ENCODE assay signal across 9 cellular contexts in genomic region chr19:20078696-20079095, GRCh38. TPM values are rescaled to one million over a fixed set of nuclear protein-coding genes. Genes with fewer than 3 reads are reported as not detected.
DNase-seq lines count a peak whose midpoint lies in the region; ATAC-seq and FAIRE-seq lines count a peak whose summit lies in the region.
"Had no signal": no experiment of that assay in that cellular context is flagged by ENCODE, and none has a peak within 500 bp of the region (broad histone marks: within the 10 kb centered on the region; RNA-seq: fewer than 3 reads in every experiment).

No MANE protein-coding gene starts in this region.

- no peak overlapping the region for H3K18ac ChIP-seq in trophoblast cell (ENCODE audit: low read length)

- no peak overlapping the region for H4K8ac ChIP-seq in trophoblast cell (ENCODE audit: low read depth, low read length)

- FAIRE-seq in urothelium cell line (lab: Jason Lieb, UNC), result no peak

- H2BK5ac ChIP-seq in trophoblast cell (ENCODE audit: low read depth, low read length, poor library complexity), result peak overlapping the region; percentile 3

- H3K14ac ChIP-seq in trophoblast cell (ENCODE audit: low read length), result no peak overlapping the region

- H2AK5ac ChIP-seq in trophoblast cell (ENCODE audit: low read length), result no peak overlapping the region

- peaks cover 51% of the 10 kb centered on the region for H3K36me3 Mint-ChIP-seq in activated CD8-positive, alpha-beta T cell treated with anti-CD3 and anti-CD28 coated beads, Interleukin-2, amount 10 ng/mL, durations not matched to agents 7 days and 5 days (ENCODE audit: low read depth)

- H3K79me2 ChIP-seq in trophoblast cell (ENCODE audit: control insufficient read depth, insufficient read depth, low read length, poor library complexity), result peaks cover 25% of the 10 kb centered on the region

- H3K27ac ChIP-seq in trophoblast cell (ENCODE audit: low read depth, low read length), result peak overlapping the region; percentile 63
- H3K27ac ChIP-seq: C4-2B had no signal

- H2AFZ ChIP-seq in trophoblast cell (ENCODE audit: insufficient read depth, low read length, poor library complexity), result peak overlapping the region; percentile 6

- peak overlapping the region; percentile 82 for H3K27ac Mint-ChIP-seq in activated CD8-positive, alpha-beta T cell treated with anti-CD3 and anti-CD28 coated beads, Interleukin-2, amount 10 ng/mL, durations not matched to agents 7 days and 5 days

- H3K4me3 ChIP-seq in trophoblast cell (ENCODE audit: low read depth, low read length), result peak overlapping the region; percentile 88

- H3K27me3 ChIP-seq in trophoblast cell (ENCODE audit: insufficient read depth, low read length), result no peaks in the 10 kb centered on the region

- CTCF ChIA-PET in activated CD8-positive, alpha-beta T cell treated with anti-CD3 and anti-CD28 coated beads, Interleukin-2, amount 10 ng/mL, durations not matched to agents 7 days and 5 days (lab: Charles Lee), result interaction anchor here (1.1 to 1.5 kb wide), 2 partner anchors 12 to 235 kb away, joined by 3 to 5 read pairs; no protein-coding TSS in a partner anchor

- peaks cover 25 to 27% of the 10 kb centered on the region in 2 experiments for H3K4me1 ChIP-seq in trophoblast cell (ENCODE audit: control insufficient read depth in 1 of 2, insufficient read depth in 2 of 2, low read length in 2 of 2)

- H3K9me3 Mint-ChIP-seq in activated CD8-positive, alpha-beta T cell treated with anti-CD3 and anti-CD28 coated beads, Interleukin-2, amount 10 ng/mL, durations not matched to agents 7 days and 5 days (ENCODE audit: insufficient read depth), result peaks cover 14% of the 10 kb centered on the region

- no peaks in the 10 kb centered on the region for H3K27me3 Mint-ChIP-seq in activated CD8-positive, alpha-beta T cell treated with anti-CD3 and anti-CD28 coated beads, Interleukin-2, amount 10 ng/mL, durations not matched to agents 7 days and 5 days (ENCODE audit: low read depth)

- H3K9ac ChIP-seq in trophoblast cell (ENCODE audit: low read length), result peak overlapping the region; percentile 63

- H3K36me3 ChIP-seq in trophoblast cell (ENCODE audit: control insufficient read depth in 1 of 2, insufficient read depth in 2 of 2, low read length in 2 of 2), result no peaks in the 10 kb centered on the region

- no peak overlapping the region for H4K12ac ChIP-seq in trophoblast cell (ENCODE audit: low read depth, low read length)

- H3K4me2 ChIP-seq in trophoblast cell (ENCODE audit: low read length), result peak overlapping the region; percentile 65

- H2BK12ac ChIP-seq in trophoblast cell (ENCODE audit: low read length), result no peak overlapping the region

- POLR2A ChIA-PET in activated CD8-positive, alpha-beta T cell treated with anti-CD3 and anti-CD28 coated beads, Interleukin-2, amount 10 ng/mL, durations not matched to agents 7 days and 5 days (lab: Charles Lee), result interaction anchor here (0.6 to 2.9 kb wide), 6 partner anchors 24 to 942 kb away, joined by 3 to 13 read pairs (median 6); partner anchors contain the start of genes ZNF253, ZNF430, ZNF486 and ZNF682

- no peak overlapping the region for H3K23ac ChIP-seq in trophoblast cell (ENCODE audit: low read length)

- H3K4me3 Mint-ChIP-seq in activated CD8-positive, alpha-beta T cell treated with anti-CD3 and anti-CD28 coated beads, Interleukin-2, amount 10 ng/mL, durations not matched to agents 7 days and 5 days, result peak overlapping the region; percentile 90

- ATAC-seq in activated CD8-positive, alpha-beta T cell treated with anti-CD3 and anti-CD28 coated beads, Interleukin-2, amount 10 ng/mL, durations not matched to agents 7 days and 5 days, result no peak
- ATAC-seq in HG02885 (IDR thresholded peaks at IDR 0.05; ENCODE audit: poor library complexity, unreplicated experiment), result no peak
- no peak for ATAC-seq in HG02970 (IDR thresholded peaks at IDR 0.05; ENCODE audit: low FRiP score, unreplicated experiment)

- peaks cover 21% of the 10 kb centered on the region for H3K4me1 Mint-ChIP-seq in activated CD8-positive, alpha-beta T cell treated with anti-CD3 and anti-CD28 coated beads, Interleukin-2, amount 10 ng/mL, durations not matched to agents 7 days and 5 days (ENCODE audit: low read depth)

- H2BK120ac ChIP-seq in trophoblast cell (ENCODE audit: insufficient read depth, low read length, poor library complexity), result no peak overlapping the region

- peak overlapping the region; percentile 71 for H3K4ac ChIP-seq in trophoblast cell (ENCODE audit: low read depth, low read length)

- H3K9me3 ChIP-seq in trophoblast cell (ENCODE audit: insufficient read depth, low read depth, low read length), result no peaks in the 10 kb centered on the region

- DNase-seq in NCI-H748 (lab: John Stamatoyannopoulos, UW; ENCODE audit: unreplicated experiment) (peak; percentile 48), NCI-H748 treated with DMSO at 0.1 percent for 48 hours (lab: John Stamatoyannopoulos, UW) (no peak), globus pallidus (ENCODE audit: low spot score) (peak; percentile 5), trophoblast cell (peak in 1 of 2 donors; percentile 36), urothelium cell line (ENCODE audit: low spot score) (no peak)
- peak; percentile 40 for DNase-seq in activated CD8-positive, alpha-beta T cell treated with anti-CD3 and anti-CD28 coated beads, Interleukin-2, amount 10 ng/mL, durations not matched to agents 7 days and 5 days

- peak overlapping the region; percentile 45 for H4K91ac ChIP-seq in trophoblast cell (ENCODE audit: low read depth, low read length)

- WGBS in trophoblast cell (ENCODE audit: extremely low coverage, insufficient coverage, insufficient read length), result no CpG with 5 or more reads among the region's 19 CpGs

- H3K79me1 ChIP-seq in trophoblast cell (ENCODE audit: low read length), result peaks cover 26% of the 10 kb centered on the region

RNA-seq across cellular contexts. Expression of gene ZNF90, which starts 0.9 kb away (rescaled TPM):
- 10 to 100 TPM; 16.2 to 17.0 TPM for total RNA-seq in activated CD8-positive, alpha-beta T cell treated with anti-CD3 and anti-CD28 coated beads, Interleukin-2, amount 10 ng/mL, durations not matched to agents 7 days and 5 days
- 15.3 and 16.6 TPM in 2 replicates for polyA plus RNA-seq in trophoblast cell (2013)

RNA-seq across cellular contexts. Expression of gene ZNF682, which starts 39.4 kb away (rescaled TPM):
- 10 to 100 TPM; 10.9 to 13.6 TPM for total RNA-seq in activated CD8-positive, alpha-beta T cell treated with anti-CD3 and anti-CD28 coated beads, Interleukin-2, amount 10 ng/mL, durations not matched to agents 7 days and 5 days
- polyA plus RNA-seq in trophoblast cell (2013), result 6.6 and 6.7 TPM in 2 replicates

Comparison
In these comparisons a context has a peak if more than half of its experiments do, and no peak if none do; other contexts are left out.
1. DNase-seq: peak in NCI-H748 (single experiment), activated CD8-positive, alpha-beta T cell treated with anti-CD3 and anti-CD28 coated beads, Interleukin-2, amount 10 ng/mL, durations not matched to agents 7 days and 5 days (single experiment) and globus pallidus (single experiment); none in NCI-H748 treated with DMSO at 0.1 percent for 48 hours (single experiment) and urothelium cell line (single experiment).